ENCODE assay signal across 8 cellular contexts in the genomic region with DNA sequence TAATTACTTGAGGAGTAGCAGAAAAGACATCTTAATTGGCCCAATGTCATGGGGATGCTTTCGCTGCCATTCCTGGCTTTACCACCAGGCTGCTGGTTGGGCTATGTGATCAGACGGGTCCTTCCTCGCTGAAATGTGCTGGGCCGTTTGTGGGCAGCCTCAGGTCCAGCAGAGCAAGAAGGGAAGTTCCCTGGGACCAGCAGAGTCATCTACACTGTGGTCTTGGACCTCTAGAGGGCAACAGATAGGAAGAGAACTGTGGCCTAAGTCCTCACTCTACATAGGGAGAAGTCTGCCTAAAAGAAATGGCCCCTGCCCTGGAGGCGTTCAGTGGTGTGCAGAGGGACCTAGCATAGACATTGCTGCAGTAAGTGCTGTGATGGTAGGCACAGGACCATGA. TPM values are rescaled to one million over a fixed set of nuclear protein-coding genes. Genes with fewer than 3 reads are reported as not detected.
A peak's percentile ranks its signal among the peaks of the same experiment; 100 is the strongest.
DNase-seq lines count a peak whose midpoint lies in the region; ATAC-seq and TF ChIP-seq lines count a peak whose summit lies in the region.

No MANE protein-coding gene starts in this region.

- H3K4me3 ChIP-seq in Caco-2 (ENCODE audit: low read depth, low read length) = no peak overlapping the region
- H3K4me3 ChIP-seq in esophagus muscularis mucosa = no peak overlapping the region
- no peak overlapping the region for H3K4me3 ChIP-seq in neuronal stem cell (ENCODE audit: low read length in 2 of 2)

- CTCF ChIA-PET in Caco-2 (lab: Charles Lee) = no interaction called here

- no peaks in the 10 kb centered on the region for H3K27me3 ChIP-seq in Caco-2 (replicated peaks; ENCODE audit: control insufficient read depth, insufficient read depth, low read length)
- H3K27me3 ChIP-seq in esophagus muscularis mucosa = no peaks in the 10 kb centered on the region
- no peaks in the 10 kb centered on the region for H3K27me3 ChIP-seq in neuronal stem cell (ENCODE audit: control insufficient read depth in 3 of 3, insufficient read depth in 3 of 3, low read depth in 1 of 3, low read length in 3 of 3)

- H3K4me1 Mint-ChIP-seq in Caco-2 (ENCODE audit: low read depth, unreplicated experiment) (no peaks in the 10 kb centered on the region), osteocyte (ENCODE audit: unreplicated experiment) (peaks cover 73% of the 10 kb centered on the region)
- H3K4me1 Mint-ChIP-seq in T-helper 2 cell treated with Interferon-gamma antibody and Interleukin-4, amounts not matched to agents 5 μg/mL and 100 μg/mL, for 36 hours (ENCODE audit: low read depth) = peaks cover 86% of the 10 kb centered on the region

- H3K27ac ChIP-seq in esophagus muscularis mucosa (replicated peaks in 1 of 4) (peak overlapping the region in 2 of 4 donors; percentile 5 to 24), neuronal stem cell (replicated peaks; ENCODE audit: low read length) (no peak overlapping the region)

- ATAC-seq in HG02870 (IDR thresholded peaks at IDR 0.05; ENCODE audit: unreplicated experiment) = peak; percentile 46

- H3K9ac ChIP-seq in neuronal stem cell (ENCODE audit: low read depth, low read length, poor library complexity) = no peak overlapping the region

- H3K36me3 Mint-ChIP-seq in Caco-2 (ENCODE audit: insufficient read depth, unreplicated experiment) (no peaks in the 10 kb centered on the region), osteocyte (ENCODE audit: unreplicated experiment) (no peaks in the 10 kb centered on the region)
- H3K36me3 Mint-ChIP-seq in T-helper 2 cell treated with Interferon-gamma antibody and Interleukin-4, amounts not matched to agents 5 μg/mL and 100 μg/mL, for 36 hours (ENCODE audit: low read depth) = peaks cover 85% of the 10 kb centered on the region

- H3K27me3 Mint-ChIP-seq in Caco-2 (ENCODE audit: insufficient read depth, unreplicated experiment) (no peaks in the 10 kb centered on the region), osteocyte (ENCODE audit: unreplicated experiment) (no peaks in the 10 kb centered on the region)
- H3K27me3 Mint-ChIP-seq in T-helper 2 cell treated with Interferon-gamma antibody and Interleukin-4, amounts not matched to agents 5 μg/mL and 100 μg/mL, for 36 hours (ENCODE audit: low read depth) = no peaks in the 10 kb centered on the region

- POLR2A ChIA-PET in Caco-2 (lab: Charles Lee) = no interaction called here

- intact Hi-C loops in Caco-2 (cut with micrococcal nuclease; ENCODE audit: unreplicated experiment) = loop anchor here (1.0 kb wide), 1 partner anchor 32 kb away; no protein-coding TSS in a partner anchor
- intact Hi-C loops in esophagus muscularis mucosa (cut with DNase I) = no loop called here

- H3K4me2 ChIP-seq in neuronal stem cell (ENCODE audit: insufficient read depth, low read length, poor library complexity, severe bottlenecking) = no peak overlapping the region

- H3K9me3 Mint-ChIP-seq in Caco-2 (ENCODE audit: unreplicated experiment) = no peaks in the 10 kb centered on the region
- H3K9me3 Mint-ChIP-seq in T-helper 2 cell treated with Interferon-gamma antibody and Interleukin-4, amounts not matched to agents 5 μg/mL and 100 μg/mL, for 36 hours = no peaks in the 10 kb centered on the region
- no peaks in the 10 kb centered on the region for H3K9me3 Mint-ChIP-seq in osteocyte (ENCODE audit: unreplicated experiment)

- no peak overlapping the region for H4K91ac ChIP-seq in neuronal stem cell (ENCODE audit: low read depth, low read length, poor library complexity)

- no peak overlapping the region for H2BK120ac ChIP-seq in neuronal stem cell (ENCODE audit: low read depth, low read length)

- no peak overlapping the region for H2AK5ac ChIP-seq in neuronal stem cell (ENCODE audit: low read depth, low read length)

- H3K36me3 ChIP-seq in Caco-2 (ENCODE audit: control insufficient read depth, insufficient read depth, low read length) = no peaks in the 10 kb centered on the region
- no peaks in the 10 kb centered on the region for H3K36me3 ChIP-seq in esophagus muscularis mucosa
- no peaks in the 10 kb centered on the region for H3K36me3 ChIP-seq in neuronal stem cell (replicated peaks in 1 of 2; ENCODE audit: control insufficient read depth in 2 of 2, insufficient read depth in 2 of 2, low read length in 2 of 2)

- H3K23ac ChIP-seq in neuronal stem cell (ENCODE audit: low read depth, low read length, poor library complexity) = no peak overlapping the region

- no peak overlapping the region for H3K14ac ChIP-seq in neuronal stem cell (ENCODE audit: low read length)

- H3K18ac ChIP-seq in neuronal stem cell (ENCODE audit: low read length) = no peak overlapping the region

- no peaks in the 10 kb centered on the region for H3K9me3 ChIP-seq in Caco-2
- no peaks in the 10 kb centered on the region for H3K9me3 ChIP-seq in esophagus muscularis mucosa
- peaks cover 0 to 4% of the 10 kb centered on the region in 2 donors for H3K9me3 ChIP-seq in neuronal stem cell (replicated peaks in 1 of 2; ENCODE audit: control insufficient read depth in 2 of 2, insufficient read depth in 1 of 2, low read depth in 1 of 2, low read length in 2 of 2)

- no peak overlapping the region for H3K4ac ChIP-seq in neuronal stem cell (ENCODE audit: low read length)

- no peak overlapping the region for H2BK12ac ChIP-seq in neuronal stem cell (ENCODE audit: low read length)

- WGBS in esophagus muscularis mucosa = 80% methylated on average over 4 of the region's 5 CpGs
- no CpG with 5 or more reads among the region's 5 CpGs for WGBS in neuronal stem cell (ENCODE audit: extremely low coverage in 2 of 2, insufficient read length in 2 of 2, insufficient replicate concordance in 1 of 2), 2 donors

- H2AFZ ChIP-seq in neuronal stem cell (ENCODE audit: low read length) = no peak overlapping the region

- no peak for TF ChIP-seq POLR2A in esophagus muscularis mucosa (IDR thresholded peaks at IDR 0.05; ENCODE audit: low read depth)

- BruUV-seq in Caco-2 (replicated peaks; lab: Mats Ljungman, UMichigan) = no TSS peak

- H3K4me3 Mint-ChIP-seq in Caco-2 (ENCODE audit: unreplicated experiment) = no peak overlapping the region
- peak overlapping the region; percentile 95 for H3K4me3 Mint-ChIP-seq in T-helper 2 cell treated with Interferon-gamma antibody and Interleukin-4, amounts not matched to agents 5 μg/mL and 100 μg/mL, for 36 hours
- H3K4me3 Mint-ChIP-seq in osteocyte (ENCODE audit: unreplicated experiment) = no peak overlapping the region

- H3K27ac Mint-ChIP-seq in Caco-2 (ENCODE audit: unreplicated experiment) = no peak overlapping the region
- peak overlapping the region; percentile 90 for H3K27ac Mint-ChIP-seq in T-helper 2 cell treated with Interferon-gamma antibody and Interleukin-4, amounts not matched to agents 5 μg/mL and 100 μg/mL, for 36 hours
- peak overlapping the region; percentile 15 for H3K27ac Mint-ChIP-seq in osteocyte (ENCODE audit: unreplicated experiment)

- H2BK5ac ChIP-seq in neuronal stem cell (ENCODE audit: low read length) = no peak overlapping the region

- H4K8ac ChIP-seq in neuronal stem cell (ENCODE audit: low read depth, low read length) = no peak overlapping the region

- H3K79me1 ChIP-seq in neuronal stem cell (ENCODE audit: low read depth, low read length) = peaks cover 9% of the 10 kb centered on the region

- TF ChIP-seq CTCF in Caco-2 (IDR thresholded peaks at IDR 0.05; ENCODE audit: insufficient read depth in 1 of 2, low read depth in 1 of 2, low read length in 1 of 2, severe bottlenecking in 1 of 2, unreplicated experiment in 1 of 2) = peak; percentile 22 to 29
- no peak for TF ChIP-seq CTCF in esophagus muscularis mucosa (IDR thresholded peaks at IDR 0.05)
- peak; percentile 14 for TF ChIP-seq CTCF in osteocyte (IDR thresholded peaks at IDR 0.05)

- DNase-seq in Caco-2 (peak; percentile 31 to 41), esophagus muscularis mucosa (ENCODE audit: extremely low spot score) (peak; percentile 55), osteocyte (ENCODE audit: extremely low spot score, unreplicated experiment) (peak; percentile 53), neuronal stem cell (ENCODE audit: low spot score) (no peak), NCI-H524 treated with DMSO at 0.1 percent for 48 hours (lab: John Stamatoyannopoulos, UW) (no peak)
- no peak for DNase-seq in T-helper 2 cell treated with Interferon-gamma antibody and Interleukin-4, amounts not matched to agents 5 μg/mL and 100 μg/mL, for 36 hours (ENCODE audit: low spot score)
- no peak for DNase-seq in NK-92 treated with Interleukin-12 subunit alpha and Interleukin-12 subunit beta, amount 100 ng/mL, for 24 hours (lab: John Stamatoyannopoulos, UW)

- no peak overlapping the region for H2BK15ac ChIP-seq in neuronal stem cell (ENCODE audit: low read length)

- no peak for TF ChIP-seq EP300 in esophagus muscularis mucosa (IDR thresholded peaks at IDR 0.05)

- H3K4me1 ChIP-seq in Caco-2 (no peaks in the 10 kb centered on the region), esophagus muscularis mucosa (peaks cover 13 to 35% (median 33%) of the 10 kb centered on the region in 4 donors), neuronal stem cell (ENCODE audit: control insufficient read depth in 2 of 2, insufficient read depth in 1 of 2, low read depth in 1 of 2, low read length in 2 of 2) (peaks cover 0 to 6% of the 10 kb centered on the region in 2 donors)

RNA-seq across cellular contexts. Expression of a gene that starts 10.9 kb away (rescaled TPM):
- total RNA-seq in Caco-2 (2022) = 14.2 and 16.4 TPM in 2 replicates
- total RNA-seq in esophagus muscularis mucosa = 10 to 100 TPM; 27.0 to 43.9 (median 37.3) TPM
- 136 and 157 TPM in 2 replicates for total RNA-seq in osteocyte
- polyA plus RNA-seq in neuronal stem cell (2013, experiment 1 of 2) = 130 TPM
- 124 TPM for polyA plus RNA-seq in neuronal stem cell (2013, experiment 2 of 2)

Comparison
In these comparisons a context has a peak if more than half of its experiments do, and no peak if none do; other contexts are left out.
1. DNase-seq: peak in Caco-2 (2 of 2), esophagus muscularis mucosa (single experiment) and osteocyte (single experiment); none in T-helper 2 cell treated with Interferon-gamma antibody and Interleukin-4, amounts not matched to agents 5 μg/mL and 100 μg/mL, for 36 hours (single experiment), neuronal stem cell (single experiment), NK-92 treated with Interleukin-12 subunit alpha and Interleukin-12 subunit beta, amount 100 ng/mL, for 24 hours (single experiment) and NCI-H524 treated with DMSO at 0.1 percent for 48 hours (single experiment).
2. CTCF ChIP-seq: peak in Caco-2 (2 of 2) and osteocyte (single experiment); none in esophagus muscularis mucosa (0 of 3).